In the genomic region with DNA sequence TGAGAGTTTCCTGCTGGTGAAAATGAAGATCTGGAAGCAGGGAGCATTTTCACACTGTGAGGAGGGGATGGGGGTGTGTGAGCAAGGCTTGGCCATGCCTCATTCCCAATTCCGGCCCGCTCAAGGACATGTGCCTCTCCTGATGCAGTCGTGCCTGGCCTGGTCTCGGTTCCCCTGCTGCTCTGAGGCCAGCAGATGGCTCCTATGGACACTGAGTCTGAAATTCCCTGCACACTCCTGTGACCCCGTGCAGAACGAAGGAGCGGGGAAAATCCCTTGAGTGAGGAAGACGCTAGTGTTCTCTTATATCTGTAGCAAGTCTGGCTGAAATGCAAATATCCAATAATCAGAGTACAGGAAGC, we compare ENCODE assay signal across 8 cellular contexts. TPM values are rescaled to one million over a fixed set of nuclear protein-coding genes. Genes with fewer than 3 reads are reported as not detected.
A peak's percentile ranks its signal among the peaks of the same experiment; 100 is the strongest.
DNase-seq lines count a peak whose midpoint lies in the region; ATAC-seq and TF ChIP-seq lines count a peak whose summit lies in the region.

No MANE protein-coding gene starts in this region.

- ATAC-seq in stimulated activated naive CD8-positive, alpha-beta T cell treated with anti-CD3 and anti-CD28 coated beads, Interleukin-15, Interleukin-2, amounts not matched to agents 100 U/mL and 50 U/mL, for 24 hours: no peak
- ATAC-seq in GM19324 (IDR thresholded peaks at IDR 0.05; ENCODE audit: low FRiP score, unreplicated experiment): no peak

- no peak for TF ChIP-seq POLR2A in stomach (IDR thresholded peaks at IDR 0.05)

- no peak for TF ChIP-seq CTCF in stomach (IDR thresholded peaks at IDR 0.05)

- H3K27me3 ChIP-seq in stomach: no peaks in the 10 kb centered on the region

- peaks cover 14 to 26% (median 20%) of the 10 kb centered on the region in 4 donors for H3K4me1 ChIP-seq in stomach

- H3K4me1 Mint-ChIP-seq in stimulated activated naive CD8-positive, alpha-beta T cell treated with anti-CD3 and anti-CD28 coated beads, Interleukin-15, Interleukin-2, amounts not matched to agents 100 ng/mL and 50 ng/mL, for 24 hours (ENCODE audit: low read depth): peaks cover 21% of the 10 kb centered on the region
- H3K4me1 Mint-ChIP-seq in activated naive CD8-positive, alpha-beta T cell (ENCODE audit: low read depth): peaks cover 27% of the 10 kb centered on the region

- peak overlapping the region; percentile 69 for H3K27ac Mint-ChIP-seq in stimulated activated naive CD8-positive, alpha-beta T cell treated with anti-CD3 and anti-CD28 coated beads, Interleukin-15, Interleukin-2, amounts not matched to agents 100 ng/mL and 50 ng/mL, for 24 hours
- H3K27ac Mint-ChIP-seq in activated naive CD8-positive, alpha-beta T cell: peak overlapping the region; percentile 86

- no peaks in the 10 kb centered on the region for H3K27me3 Mint-ChIP-seq in stimulated activated naive CD8-positive, alpha-beta T cell treated with anti-CD3 and anti-CD28 coated beads, Interleukin-15, Interleukin-2, amounts not matched to agents 100 ng/mL and 50 ng/mL, for 24 hours
- no peaks in the 10 kb centered on the region for H3K27me3 Mint-ChIP-seq in activated naive CD8-positive, alpha-beta T cell

- TF ChIP-seq EP300 in stomach (IDR thresholded peaks at IDR 0.05): no peak

- peaks cover 0 to 9% (median 0%) of the 10 kb centered on the region in 4 donors for H3K36me3 ChIP-seq in stomach

- 0 to 9% (median 5%) methylated on average over 8 of the region's 8 CpGs for WGBS in stomach, 5 donors

- no peak for DNase-seq in stimulated activated naive CD8-positive, alpha-beta T cell treated with anti-CD3 and anti-CD28 coated beads, Interleukin-15, Interleukin-2, amounts not matched to agents 100 U/mL and 50 U/mL, for 24 hours
- DNase-seq in stomach: no peak
- DNase-seq in HT-29 (ENCODE audit: low spot score): no peak
- DNase-seq in NCI-H1048 (lab: John Stamatoyannopoulos, UW): no peak

- H3K9me3 ChIP-seq in iPS-18c (ENCODE audit: control insufficient read depth, insufficient read depth, low read length) (peaks cover 2% of the 10 kb centered on the region), stomach (no peaks in the 10 kb centered on the region)

- H3K36me3 Mint-ChIP-seq in stimulated activated naive CD8-positive, alpha-beta T cell treated with anti-CD3 and anti-CD28 coated beads, Interleukin-15, Interleukin-2, amounts not matched to agents 100 ng/mL and 50 ng/mL, for 24 hours (ENCODE audit: low read depth): peaks cover 5% of the 10 kb centered on the region
- no peaks in the 10 kb centered on the region for H3K36me3 Mint-ChIP-seq in activated naive CD8-positive, alpha-beta T cell

- peak overlapping the region; percentile 91 to 97 (median 94) for H3K27ac ChIP-seq in stomach

- no peaks in the 10 kb centered on the region for H3K9me3 Mint-ChIP-seq in stimulated activated naive CD8-positive, alpha-beta T cell treated with anti-CD3 and anti-CD28 coated beads, Interleukin-15, Interleukin-2, amounts not matched to agents 100 ng/mL and 50 ng/mL, for 24 hours
- no peaks in the 10 kb centered on the region for H3K9me3 Mint-ChIP-seq in activated naive CD8-positive, alpha-beta T cell (ENCODE audit: low read depth)

- H3K4me3 Mint-ChIP-seq in stimulated activated naive CD8-positive, alpha-beta T cell treated with anti-CD3 and anti-CD28 coated beads, Interleukin-15, Interleukin-2, amounts not matched to agents 100 ng/mL and 50 ng/mL, for 24 hours: peak overlapping the region; percentile 85
- H3K4me3 Mint-ChIP-seq in activated naive CD8-positive, alpha-beta T cell: peak overlapping the region; percentile 91

- intact Hi-C loops in stomach (cut with DNase I; ENCODE audit: low total_unique reads): no loop called here

- H3K4me3 ChIP-seq in iPS-18c (ENCODE audit: insufficient read depth, low read depth, low read length) (peak overlapping the region; percentile 34), stomach (peak overlapping the region; percentile 59 to 79 (median 76))

RNA-seq across cellular contexts. Expression of a gene that starts 0.4 kb away (rescaled TPM):
- total RNA-seq in stomach: 1 to 10 TPM in 4 of 5 donors, not detected in 1; 2.2 to 5.7 (median 3.3) TPM
- polyA plus RNA-seq in stomach: 1 to 10 TPM; 1.3 to 5.0 (median 3.4) TPM
- total RNA-seq in HT-29 (2014; rRNA removed; shearing (Covaris generic)): 0.20 and 0.76 TPM in 2 replicates

RNA-seq across cellular contexts. Expression of a gene that starts 39.6 kb away (rescaled TPM):
- 10 to 100 TPM in 4 of 5 donors, 1 to 10 TPM in 1; 8.8 to 25.3 (median 16.5) TPM for total RNA-seq in stomach
- 10 to 100 TPM in 1 of 3 donors, 1 to 10 TPM in 2; 3.5 to 15.4 (median 5.2) TPM for polyA plus RNA-seq in stomach
- total RNA-seq in HT-29 (2014; rRNA removed; shearing (Covaris generic)): 2.1 and 3.1 TPM in 2 replicates
